In genomic region chr1:75725861-75726361, GRCh38 we compare ENCODE assay signal across 8 cellular contexts. TPM values are rescaled to one million over a fixed set of nuclear protein-coding genes. Genes with fewer than 3 reads are reported as not detected.
DNase-seq lines count a peak whose midpoint lies in the region; ATAC-seq and TF ChIP-seq lines count a peak whose summit lies in the region.

No MANE protein-coding gene starts in this region.

- no peaks in the 10 kb centered on the region for H3K9me2 ChIP-seq in Loucy (replicated peaks; ENCODE audit: low read depth, low read length)

- H3K79me2 ChIP-seq in DND-41 (ENCODE audit: insufficient read depth, low read length) = peaks cover 66% of the 10 kb centered on the region
- peaks cover 71% of the 10 kb centered on the region for H3K79me2 ChIP-seq in Loucy (ENCODE audit: insufficient read depth, low read length)

- H3K9ac ChIP-seq in DND-41 (ENCODE audit: low read depth, low read length) = peak overlapping the region; percentile 94
- peak overlapping the region; percentile 95 for H3K9ac ChIP-seq in Loucy (ENCODE audit: low read depth, low read length, poor library complexity, severe bottlenecking)

- DNase-seq in DND-41 = no peak
- DNase-seq in chondrocyte (ENCODE audit: low spot score) = no peak
- no peak for DNase-seq in natural killer cell treated with Interleukin-12 subunit alpha and Interleukin-12 subunit beta and Interleukin-15 and Interleukin-18, amount 100 ng/mL, for 72 hours (ENCODE audit: low spot score)
- no peak for DNase-seq in SHP77 treated with DMSO at 0.1 percent for 48 hours (lab: John Stamatoyannopoulos, UW)

- H3K9me3 ChIP-seq in DND-41 (ENCODE audit: insufficient read depth, low read length, severe bottlenecking) (no peaks in the 10 kb centered on the region), Loucy (ENCODE audit: insufficient read depth, low read depth, low read length) (no peaks in the 10 kb centered on the region)

- H4K20me1 ChIP-seq in DND-41 (ENCODE audit: insufficient read depth, low read length) = no peaks in the 10 kb centered on the region; the same call in 1 of the 2 replicates
- H4K20me1 ChIP-seq in Loucy (ENCODE audit: insufficient read depth, low read length, poor library complexity, severe bottlenecking) = peaks cover 38% of the 10 kb centered on the region

- H3K9me3 Mint-ChIP-seq in chondrocyte (ENCODE audit: low read depth) = no peaks in the 10 kb centered on the region
- no peaks in the 10 kb centered on the region for H3K9me3 Mint-ChIP-seq in natural killer cell treated with Interleukin-12 subunit alpha and Interleukin-12 subunit beta and Interleukin-15 and Interleukin-18, amount 100 ng/mL, for 72 hours

- H3K27me3 Mint-ChIP-seq in chondrocyte (ENCODE audit: low read depth) = no peaks in the 10 kb centered on the region
- H3K27me3 Mint-ChIP-seq in natural killer cell treated with Interleukin-12 subunit alpha and Interleukin-12 subunit beta and Interleukin-15 and Interleukin-18, amount 100 ng/mL, for 72 hours = no peaks in the 10 kb centered on the region

- peak overlapping the region; percentile 96 for H3K27ac Mint-ChIP-seq in chondrocyte (ENCODE audit: unreplicated experiment)
- H3K27ac Mint-ChIP-seq in natural killer cell treated with Interleukin-12 subunit alpha and Interleukin-12 subunit beta and Interleukin-15 and Interleukin-18, amount 100 ng/mL, for 72 hours = peak overlapping the region; percentile 90 to 91

- no peaks in the 10 kb centered on the region for H3K27me3 ChIP-seq in DND-41 (ENCODE audit: insufficient read depth, low read length, poor library complexity)
- no peaks in the 10 kb centered on the region for H3K27me3 ChIP-seq in Loucy (ENCODE audit: insufficient read depth, low read length, poor library complexity, severe bottlenecking)

- no peak overlapping the region for H2AFZ ChIP-seq in DND-41 (ENCODE audit: low read depth, low read length)
- no peak overlapping the region for H2AFZ ChIP-seq in Loucy (ENCODE audit: low read length)

- peak overlapping the region; percentile 98 for H3K27ac ChIP-seq in DND-41 (ENCODE audit: low read length)

- 0 out of 2 replicates have a peak, but pooled peaks cover 5% of the 10 kb centered on the region for H3F3A ChIP-seq in Loucy (ENCODE audit: low read depth)

- H3K4me3 ChIP-seq in DND-41 (ENCODE audit: low read depth in 1 of 2, low read length in 2 of 2) (peak overlapping the region; percentile 76 to 95), Loucy (ENCODE audit: low read length, poor library complexity, severe bottlenecking) (peak overlapping the region; percentile 97)

- H3K36me3 Mint-ChIP-seq in chondrocyte (ENCODE audit: low read depth) = peaks cover 2% of the 10 kb centered on the region
- no peaks in the 10 kb centered on the region for H3K36me3 Mint-ChIP-seq in natural killer cell treated with Interleukin-12 subunit alpha and Interleukin-12 subunit beta and Interleukin-15 and Interleukin-18, amount 100 ng/mL, for 72 hours

- TF ChIP-seq CTCF in DND-41 (IDR thresholded peaks at IDR 0.05; ENCODE audit: borderline replicate concordance, extremely low read depth, low read length, poor library complexity, severe bottlenecking) = no peak
- TF ChIP-seq CTCF in Loucy (conservative IDR thresholded peaks at IDR 0.05; ENCODE audit: low read length) = no peak
- no peak for TF ChIP-seq CTCF in chondrocyte (IDR thresholded peaks at IDR 0.05)

- H3K4me2 ChIP-seq in DND-41 (ENCODE audit: insufficient read depth, low read length) = peak overlapping the region; percentile 74
- H3K4me2 ChIP-seq in Loucy (ENCODE audit: low read depth, low read length, poor library complexity, severe bottlenecking) = peak overlapping the region; percentile 88

- H3K4me3 Mint-ChIP-seq in chondrocyte (ENCODE audit: unreplicated experiment) = peak overlapping the region; percentile 96
- peak overlapping the region; percentile 97 for H3K4me3 Mint-ChIP-seq in natural killer cell treated with Interleukin-12 subunit alpha and Interleukin-12 subunit beta and Interleukin-15 and Interleukin-18, amount 100 ng/mL, for 72 hours

- ATAC-seq in DND-41 (ENCODE audit: insufficient read depth, low read depth) = no peak
- ATAC-seq in natural killer cell treated with Interleukin-12 subunit alpha and Interleukin-12 subunit beta and Interleukin-15 and Interleukin-18, amount 100 ng/mL, for 72 hours = no peak
- ATAC-seq in HG02852 (IDR thresholded peaks at IDR 0.05; ENCODE audit: unreplicated experiment) = no peak
- ATAC-seq in GM18868 (IDR thresholded peaks at IDR 0.05; ENCODE audit: unreplicated experiment) = no peak
- no peak for ATAC-seq in GM21447 (IDR thresholded peaks at IDR 0.05; ENCODE audit: unreplicated experiment)

- H3K4me1 ChIP-seq in DND-41 (ENCODE audit: insufficient read depth, low read length) (peaks cover 38% of the 10 kb centered on the region), Loucy (ENCODE audit: insufficient read depth, low read length, poor library complexity, severe bottlenecking) (peaks cover 39% of the 10 kb centered on the region)

- H3K4me1 Mint-ChIP-seq in chondrocyte (ENCODE audit: low read depth) = peaks cover 42% of the 10 kb centered on the region
- peaks cover 23 to 25% of the 10 kb centered on the region in 2 donors for H3K4me1 Mint-ChIP-seq in natural killer cell treated with Interleukin-12 subunit alpha and Interleukin-12 subunit beta and Interleukin-15 and Interleukin-18, amount 100 ng/mL, for 72 hours (ENCODE audit: low read depth in 2 of 2)

- H3K36me3 ChIP-seq in DND-41 (ENCODE audit: insufficient read depth, low read length) (peaks cover 9% of the 10 kb centered on the region; the same call in 1 of the 2 replicates), Loucy (ENCODE audit: insufficient read depth, low read length) (no peaks in the 10 kb centered on the region)

RNA-seq across cellular contexts. Expression of gene ACADM, which starts 1.4 kb away (rescaled TPM):
- total RNA-seq in chondrocyte = 34.7 to 46.2 TPM (median 35.2 TPM) in 3 replicates
- 10 to 100 TPM; 40.1 to 49.6 TPM for total RNA-seq in natural killer cell treated with Interleukin-12 subunit alpha and Interleukin-12 subunit beta and Interleukin-15 and Interleukin-18, amount 100 ng/mL, for 72 hours
